ENCODE assay signal across 17 cellular contexts in genomic region chr6:8383584-8383983, GRCh38. TPM values are rescaled to one million over a fixed set of nuclear protein-coding genes. Genes with fewer than 3 reads are reported as not detected.
A peak's percentile ranks its signal among the peaks of the same experiment; 100 is the strongest.
DNase-seq lines count a peak whose midpoint lies in the region; ATAC-seq and TF ChIP-seq lines count a peak whose summit lies in the region.
"Had no signal": no experiment of that assay in that cellular context is flagged by ENCODE, and none has a peak within 500 bp of the region (broad histone marks: within the 10 kb centered on the region; RNA-seq: fewer than 3 reads in every experiment).

No MANE protein-coding gene starts in this region.

- WGBS in iPS DF 6.9 (ENCODE audit: insufficient coverage, insufficient read length), result no CpG with 5 or more reads among the region's 2 CpGs

- H3K27ac ChIP-seq in iPS DF 6.9 (ENCODE audit: low read length) (no peak overlapping the region), neural progenitor cell (no peak overlapping the region)
- H3K27ac ChIP-seq: SJCRH30 had no signal

- no peaks in the 10 kb centered on the region for H3K9me3 Mint-ChIP-seq in neural progenitor cell
- no peaks in the 10 kb centered on the region for H3K9me3 Mint-ChIP-seq in activated CD8-positive, alpha-beta memory T cell treated with anti-CD3 and anti-CD28 coated beads, Interleukin-2, amount 10 ng/mL, durations not matched to agents 7 days and 5 days (ENCODE audit: low read depth)

- H3K27me3 ChIP-seq in H7 (ENCODE audit: control insufficient read depth, insufficient read depth, low read length) (no peaks in the 10 kb centered on the region), NT2/D1 (ENCODE audit: insufficient read depth, insufficient read length) (no peaks in the 10 kb centered on the region), iPS DF 6.9 (ENCODE audit: control insufficient read depth, insufficient read depth, low read length) (no peaks in the 10 kb centered on the region), neural progenitor cell (no peaks in the 10 kb centered on the region)
- H3K27me3 ChIP-seq: SJCRH30 had no signal

- H2AFZ ChIP-seq in neural progenitor cell (replicated peaks), result no peak overlapping the region

- H3K9ac ChIP-seq in NT2/D1 (ENCODE audit: insufficient read length, low read depth) (no peak overlapping the region), neural progenitor cell (no peak overlapping the region)

- H3K4me1 ChIP-seq in NT2/D1 (ENCODE audit: insufficient read depth, insufficient read length) (no peaks in the 10 kb centered on the region), iPS DF 6.9 (ENCODE audit: control insufficient read depth, insufficient read depth, low read length) (peaks cover 2% of the 10 kb centered on the region; the same call in 1 of the 2 replicates), neural progenitor cell (peaks cover 16% of the 10 kb centered on the region)
- H3K4me1 ChIP-seq: SJCRH30 had no signal

- H3K27ac Mint-ChIP-seq in neural progenitor cell, result no peak overlapping the region
- H3K27ac Mint-ChIP-seq in activated CD8-positive, alpha-beta memory T cell treated with anti-CD3 and anti-CD28 coated beads, Interleukin-2, amount 10 ng/mL, durations not matched to agents 7 days and 5 days, result no peak overlapping the region
- H3K27ac Mint-ChIP-seq: CD14-positive monocyte had no signal

- peaks cover 2% of the 10 kb centered on the region for H3K27me3 Mint-ChIP-seq in neural progenitor cell (ENCODE audit: insufficient read depth, low read depth)
- peaks cover 3% of the 10 kb centered on the region for H3K27me3 Mint-ChIP-seq in activated CD8-positive, alpha-beta memory T cell treated with anti-CD3 and anti-CD28 coated beads, Interleukin-2, amount 10 ng/mL, durations not matched to agents 7 days and 5 days

- no peak for TF ChIP-seq CTCF in neural progenitor cell (IDR thresholded peaks at IDR 0.05)

- H3K36me3 Mint-ChIP-seq in neural progenitor cell, result no peaks in the 10 kb centered on the region
- no peaks in the 10 kb centered on the region for H3K36me3 Mint-ChIP-seq in activated CD8-positive, alpha-beta memory T cell treated with anti-CD3 and anti-CD28 coated beads, Interleukin-2, amount 10 ng/mL, durations not matched to agents 7 days and 5 days
- H3K36me3 Mint-ChIP-seq: CD14-positive monocyte had no signal

- H3K79me2 ChIP-seq in neural progenitor cell (ENCODE audit: low read depth), result no peaks in the 10 kb centered on the region

- H3F3A ChIP-seq in neural progenitor cell (ENCODE audit: low read depth), result no peaks in the 10 kb centered on the region

- no peak overlapping the region for H3K4me3 Mint-ChIP-seq in neural progenitor cell
- no peak overlapping the region for H3K4me3 Mint-ChIP-seq in activated CD8-positive, alpha-beta memory T cell treated with anti-CD3 and anti-CD28 coated beads, Interleukin-2, amount 10 ng/mL, durations not matched to agents 7 days and 5 days
- H3K4me3 Mint-ChIP-seq: CD14-positive monocyte had no signal

- no peak for ATAC-seq in sciatic nerve
- no peak for ATAC-seq in GM21723 (IDR thresholded peaks at IDR 0.05; ENCODE audit: unreplicated experiment)
- ATAC-seq in activated CD8-positive, alpha-beta memory T cell treated with anti-CD3 and anti-CD28 coated beads, Interleukin-2, amount 10 ng/mL, durations not matched to agents 7 days and 5 days, result no peak

- H3K9me3 ChIP-seq in NT2/D1 (ENCODE audit: insufficient read depth, low read length) (no peaks in the 10 kb centered on the region), iPS DF 6.9 (ENCODE audit: control insufficient read depth, insufficient read depth, low read length) (no peaks in the 10 kb centered on the region), neural progenitor cell (ENCODE audit: low read depth) (no peaks in the 10 kb centered on the region)
- H3K9me3 ChIP-seq: SJCRH30 had no signal

- no peak overlapping the region for H3K4me3 ChIP-seq in H7 (ENCODE audit: insufficient read depth, low read depth, low read length)
- no peak overlapping the region for H3K4me3 ChIP-seq in NT2/D1 (ENCODE audit: insufficient read length, low read depth)
- H3K4me3 ChIP-seq in iPS DF 6.9 (ENCODE audit: low read length), result no peak overlapping the region
- H3K4me3 ChIP-seq in neural progenitor cell, result no peak overlapping the region
- H3K4me3 ChIP-seq: SJCRH30 had no signal

- intact Hi-C loops in sciatic nerve (cut with DNase I), result no loop called here

- DNase-seq in H7 (peak; percentile 28), NT2/D1 (ENCODE audit: low read depth, low spot score) (peak; percentile 43), iPS DF 6.9 (ENCODE audit: low read depth, low spot score) (peak; percentile 27), neural progenitor cell (ENCODE audit: low spot score) (peak; percentile 20), sciatic nerve (ENCODE audit: low spot score) (no peak)
- no peak for DNase-seq in activated CD8-positive, alpha-beta memory T cell treated with anti-CD3 and anti-CD28 coated beads, Interleukin-2, amount 10 ng/mL, durations not matched to agents 7 days and 5 days
- DNase-seq: GDM1, KBM-7, NCI-H1105, NCI-H146, NCI-H2029, NCI-H2171, NCI-H524 treated with DMSO at 0.1 percent for 48 hours, OCI-M1, SJCRH30 had no signal

- H3K4me1 Mint-ChIP-seq in neural progenitor cell, result peaks cover 5% of the 10 kb centered on the region
- no peaks in the 10 kb centered on the region for H3K4me1 Mint-ChIP-seq in activated CD8-positive, alpha-beta memory T cell treated with anti-CD3 and anti-CD28 coated beads, Interleukin-2, amount 10 ng/mL, durations not matched to agents 7 days and 5 days
- H3K4me1 Mint-ChIP-seq: CD14-positive monocyte had no signal

- CTCF ChIA-PET in activated CD8-positive, alpha-beta memory T cell treated with anti-CD3 and anti-CD28 coated beads, Interleukin-2, amount 10 ng/mL, durations not matched to agents 7 days and 5 days (lab: Charles Lee), result no interaction called here

- H4K20me1 ChIP-seq in neural progenitor cell (ENCODE audit: low read depth), result no peaks in the 10 kb centered on the region

- H3K36me3 ChIP-seq in H7 (replicated peaks; ENCODE audit: control insufficient read depth, insufficient read depth, low read length) (no peaks in the 10 kb centered on the region), NT2/D1 (ENCODE audit: insufficient read depth, insufficient read length, low read length) (no peaks in the 10 kb centered on the region), iPS DF 6.9 (ENCODE audit: control insufficient read depth, insufficient read depth, low read length) (no peaks in the 10 kb centered on the region), neural progenitor cell (no peaks in the 10 kb centered on the region)
- H3K36me3 ChIP-seq: SJCRH30 had no signal

- H3K4me2 ChIP-seq in neural progenitor cell, result peak overlapping the region; percentile 21

RNA-seq across cellular contexts. Expression of gene SLC35B3, which starts 51.8 kb away (rescaled TPM):
- 7.4 and 8.5 TPM in 2 replicates for total RNA-seq in H7 (2014; rRNA removed; shearing (Covaris generic))
- total RNA-seq in neural progenitor cell (ENCODE audit: low replicate concordance) (6.6 and 8.1 TPM in 2 replicates), sciatic nerve (15.3 TPM)
- 1 to 10 TPM; 7.0 to 8.8 TPM for total RNA-seq in activated CD8-positive, alpha-beta memory T cell treated with anti-CD3 and anti-CD28 coated beads, Interleukin-2, amount 10 ng/mL, durations not matched to agents 7 days and 5 days

Comparison
In these comparisons a context has a peak if more than half of its experiments do, and no peak if none do; other contexts are left out.
1. DNase-seq: peak in H7 (single experiment), NT2/D1 (single experiment), iPS DF 6.9 (single experiment) and neural progenitor cell (single experiment); none in sciatic nerve (single experiment) and activated CD8-positive, alpha-beta memory T cell treated with anti-CD3 and anti-CD28 coated beads, Interleukin-2, amount 10 ng/mL, durations not matched to agents 7 days and 5 days (single experiment).